2 cellular contexts compared by ENCODE assay signal in the genomic region with DNA sequence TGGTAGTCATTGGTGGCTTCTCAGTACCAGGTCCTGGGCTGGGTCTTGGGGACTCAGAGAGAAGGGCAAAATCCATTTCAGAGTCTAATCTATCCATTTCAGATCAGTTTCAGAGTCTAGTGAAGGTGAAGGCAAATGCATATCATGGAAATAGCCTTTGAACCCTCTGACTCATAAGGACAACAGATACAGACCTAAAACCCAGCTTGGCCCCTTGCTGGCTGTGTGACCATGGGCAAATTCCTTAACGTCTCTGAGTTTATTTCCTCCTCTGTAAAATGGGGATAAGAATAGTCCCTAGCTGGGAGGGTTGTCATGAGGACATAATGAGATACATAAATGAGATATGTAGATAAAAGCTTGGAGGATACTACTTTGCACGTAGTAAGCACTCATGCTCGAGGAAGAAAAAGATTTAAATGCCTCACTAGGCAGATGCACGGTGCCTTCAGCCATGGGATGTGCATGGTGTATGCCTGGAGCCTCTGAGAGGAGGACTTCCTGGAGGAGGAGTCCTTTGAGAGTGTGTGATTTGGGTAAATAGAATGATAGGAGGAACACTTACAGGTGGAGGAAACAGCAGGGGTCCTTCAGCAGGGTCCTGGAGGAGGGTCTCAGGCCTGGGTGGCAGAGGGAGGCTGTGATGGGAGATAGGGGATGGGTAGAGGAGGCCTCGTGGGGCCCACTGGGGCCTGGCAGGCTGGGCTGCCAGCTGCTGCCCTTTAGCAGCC.
TF ChIP-seq lines count a peak whose summit lies in the region.

No MANE protein-coding gene starts in this region.

TF ChIP-seq in A549, 52 proteins besides CTCF, POLR2A, EP300 and RAD21:
- TF ChIP-seq ZFP36 (IDR thresholded peaks at IDR 0.05; ENCODE audit: borderline replicate concordance, partially characterized antibody) (peak; percentile 32), HOXB13 (CRISPR knock-in tag; IDR thresholded peaks at IDR 0.05; ENCODE audit: low read depth) (no peak)
TF ChIP-seq in A549: peak in this region for 1.

TF ChIP-seq in HepG2, 621 proteins besides CTCF, POLR2A, EP300 and RAD21:
- TF ChIP-seq, protein P1, sequence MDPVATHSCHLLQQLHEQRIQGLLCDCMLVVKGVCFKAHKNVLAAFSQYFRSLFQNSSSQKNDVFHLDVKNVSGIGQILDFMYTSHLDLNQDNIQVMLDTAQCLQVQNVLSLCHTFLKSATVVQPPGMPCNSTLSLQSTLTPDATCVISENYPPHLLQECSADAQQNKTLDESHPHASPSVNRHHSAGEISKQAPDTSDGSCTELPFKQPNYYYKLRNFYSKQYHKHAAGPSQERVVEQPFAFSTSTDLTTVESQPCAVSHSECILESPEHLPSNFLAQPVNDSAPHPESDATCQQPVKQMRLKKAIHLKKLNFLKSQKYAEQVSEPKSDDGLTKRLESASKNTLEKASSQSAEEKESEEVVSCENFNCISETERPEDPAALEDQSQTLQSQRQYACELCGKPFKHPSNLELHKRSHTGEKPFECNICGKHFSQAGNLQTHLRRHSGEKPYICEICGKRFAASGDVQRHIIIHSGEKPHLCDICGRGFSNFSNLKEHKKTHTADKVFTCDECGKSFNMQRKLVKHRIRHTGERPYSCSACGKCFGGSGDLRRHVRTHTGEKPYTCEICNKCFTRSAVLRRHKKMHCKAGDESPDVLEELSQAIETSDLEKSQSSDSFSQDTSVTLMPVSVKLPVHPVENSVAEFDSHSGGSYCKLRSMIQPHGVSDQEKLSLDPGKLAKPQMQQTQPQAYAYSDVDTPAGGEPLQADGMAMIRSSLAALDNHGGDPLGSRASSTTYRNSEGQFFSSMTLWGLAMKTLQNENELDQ (CRISPR knock-in tag; IDR thresholded peaks at IDR 0.05; ENCODE audit: borderline replicate concordance) = no peak
- peak; percentile 43 for TF ChIP-seq FOSL2 (CRISPR knock-in tag; IDR thresholded peaks at IDR 0.05)
- TF ChIP-seq ZFP36 (IDR thresholded peaks at IDR 0.05; ENCODE audit: borderline replicate concordance, low read depth, low read length, partially characterized antibody) = peak; percentile 11
- TF ChIP-seq ZNF768 (CRISPR knock-in tag; IDR thresholded peaks at IDR 0.05) = peak; percentile 52; the same call in 1 of the 2 replicates
